20 cellular contexts compared by ENCODE assay signal in the genomic region with DNA sequence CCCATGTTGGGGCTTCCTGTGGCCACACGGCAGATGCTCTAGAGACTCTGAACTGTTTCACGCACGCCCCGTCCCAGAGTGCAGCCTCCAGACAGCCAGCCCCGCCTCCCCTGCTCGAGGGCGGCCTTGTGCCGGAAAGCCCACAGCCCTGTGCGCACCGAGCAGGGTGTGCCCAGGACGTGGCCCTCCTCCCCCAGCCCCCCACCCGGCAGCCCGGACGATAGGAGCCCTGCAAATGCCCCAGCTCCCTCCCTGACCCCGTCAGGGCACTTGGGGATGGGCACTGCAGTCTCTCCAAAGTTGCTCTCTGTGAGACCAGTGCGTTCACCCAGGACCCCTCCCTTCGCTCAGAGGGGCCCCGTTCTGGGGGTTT. TPM values are rescaled to one million over a fixed set of nuclear protein-coding genes. Genes with fewer than 3 reads are reported as not detected.
DNase-seq lines count a peak whose midpoint lies in the region; ATAC-seq and TF ChIP-seq lines count a peak whose summit lies in the region.
"Had no signal": no experiment of that assay in that cellular context is flagged by ENCODE, and none has a peak within 500 bp of the region (broad histone marks: within the 10 kb centered on the region; RNA-seq: fewer than 3 reads in every experiment).

No MANE protein-coding gene starts in this region.

- H3K9me3 ChIP-seq in right cardiac atrium (ENCODE audit: control insufficient read depth, low read length) = no peaks in the 10 kb centered on the region
- H3K9me3 ChIP-seq in SJCRH30 (replicated peaks) = no peaks in the 10 kb centered on the region
- H3K9me3 ChIP-seq: A549, HAP-1 had no signal

- no peak overlapping the region for H3K27ac ChIP-seq in right cardiac atrium (ENCODE audit: low read length)
- H3K27ac ChIP-seq in SJCRH30 = peak overlapping the region; percentile 77
- no peak overlapping the region for H3K27ac ChIP-seq in mesendoderm (ENCODE audit: low read depth, low read length)
- H3K27ac ChIP-seq: A549, C4-2B, GM23248 had no signal

- H3K9ac ChIP-seq in mesendoderm (ENCODE audit: low read length) = no peak overlapping the region
- H3K9ac ChIP-seq: GM23248 had no signal

- no peaks in the 10 kb centered on the region for H3K79me1 ChIP-seq in mesendoderm (ENCODE audit: low read length)

- no peak overlapping the region for H2BK5ac ChIP-seq in mesendoderm (ENCODE audit: low read length)

- H3K27me3 ChIP-seq in right cardiac atrium (ENCODE audit: control insufficient read depth, insufficient read depth) (no peaks in the 10 kb centered on the region), SJCRH30 (peaks cover 4% of the 10 kb centered on the region; the same call in 1 of the 2 replicates), mesendoderm (ENCODE audit: insufficient read depth, low read length, poor library complexity) (no peaks in the 10 kb centered on the region)

- no peaks in the 10 kb centered on the region for H3K9me3 Mint-ChIP-seq in endothelial cell (ENCODE audit: unreplicated experiment)
- H3K9me3 Mint-ChIP-seq: CD4-positive, CD25-positive, alpha-beta regulatory T cell; CD8-positive, alpha-beta T cell; HFFc6 had no signal

- DNase-seq in right cardiac atrium = peak in 2 of 3 donors; percentile 22 to 26
- DNase-seq in left ventricle myocardium superior = no peak
- peak in 1 of 2 experiments; percentile 56 for DNase-seq in SJCRH30
- no peak for DNase-seq in mesendoderm
- no peak for DNase-seq in T-helper 2 cell
- DNase-seq in stimulated activated CD4-positive, alpha-beta T cell treated with anti-CD3 and anti-CD28 coated beads, Interleukin-1b, Interleukin-23, amount 100 ng/mL, for 48 hours = no peak
- DNase-seq in endothelial cell (ENCODE audit: low spot score) = no peak
- DNase-seq: 8988T; CD4-positive, CD25-positive, alpha-beta regulatory T cell; CD8-positive, alpha-beta T cell; DMS 273 treated with DMSO at 0.1 percent for 48 hours; DMS79; EL; GDM1; GM23248; HFFc6 had no signal

- no peak overlapping the region for H2BK15ac ChIP-seq in mesendoderm (replicated peaks; ENCODE audit: low read depth)

- 43% methylated on average over 18 of the region's 18 CpGs for WGBS in right cardiac atrium
- no CpG with 5 or more reads among the region's 18 CpGs for WGBS in mesendoderm (ENCODE audit: extremely low coverage, insufficient coverage, low lambda C conversion rate)

- peaks cover 3% of the 10 kb centered on the region for H3K27me3 Mint-ChIP-seq in endothelial cell (ENCODE audit: unreplicated experiment)

- H3K4me1 Mint-ChIP-seq in endothelial cell (ENCODE audit: unreplicated experiment) = peaks cover 5% of the 10 kb centered on the region
- H3K4me1 Mint-ChIP-seq: CD4-positive, CD25-positive, alpha-beta regulatory T cell had no signal

- H3K4me3 Mint-ChIP-seq in endothelial cell (ENCODE audit: unreplicated experiment) = no peak overlapping the region
- H3K4me3 Mint-ChIP-seq: CD4-positive, CD25-positive, alpha-beta regulatory T cell; CD8-positive, alpha-beta T cell; HFFc6 had no signal

- no peak overlapping the region for H3K23ac ChIP-seq in mesendoderm (ENCODE audit: low read length)

- no peak overlapping the region for H4K8ac ChIP-seq in mesendoderm (ENCODE audit: low read depth, low read length)

- no peak for TF ChIP-seq CTCF in endothelial cell (IDR thresholded peaks at IDR 0.05; ENCODE audit: unreplicated experiment)

- H4K5ac ChIP-seq in mesendoderm (ENCODE audit: low read length) = no peak overlapping the region

- no peaks in the 10 kb centered on the region for H3K4me1 ChIP-seq in right cardiac atrium (ENCODE audit: control insufficient read depth, insufficient read depth, low read length)
- peaks cover 23% of the 10 kb centered on the region for H3K4me1 ChIP-seq in SJCRH30
- H3K4me1 ChIP-seq in mesendoderm (ENCODE audit: control insufficient read depth, low read depth, low read length) = peaks cover 2% of the 10 kb centered on the region
- H3K4me1 ChIP-seq: A549, HAP-1 had no signal

- no peak overlapping the region for H3K27ac Mint-ChIP-seq in endothelial cell (ENCODE audit: unreplicated experiment)
- H3K27ac Mint-ChIP-seq: CD4-positive, CD25-positive, alpha-beta regulatory T cell; CD8-positive, alpha-beta T cell; HFFc6 had no signal

- H3K4ac ChIP-seq in mesendoderm (ENCODE audit: low read depth, low read length) = no peak overlapping the region

- H2AK5ac ChIP-seq in mesendoderm (ENCODE audit: low read length) = no peak overlapping the region

- no peak overlapping the region for H2BK120ac ChIP-seq in mesendoderm (ENCODE audit: low read depth, low read length)

- H3K18ac ChIP-seq in mesendoderm (ENCODE audit: low read length) = peak overlapping the region; percentile 5

- no peak overlapping the region for H3K4me2 ChIP-seq in mesendoderm (ENCODE audit: low read length)
- H3K4me2 ChIP-seq: A549 had no signal

- H3K4me3 ChIP-seq in right cardiac atrium (ENCODE audit: low read length) (no peak overlapping the region), SJCRH30 (peak overlapping the region; percentile 25), mesendoderm (ENCODE audit: low read length) (no peak overlapping the region)
- H3K4me3 ChIP-seq: A549, GM12878, GM23248, HAP-1 had no signal

- no peaks in the 10 kb centered on the region for H3K79me2 ChIP-seq in mesendoderm (ENCODE audit: control insufficient read depth, insufficient read depth, low read length)

- ATAC-seq in right cardiac atrium (no peak), left ventricle myocardium superior (no peak)
- ATAC-seq: A549; CD8-positive, alpha-beta T cell; GM12878 had no signal

- H3K36me3 ChIP-seq in SJCRH30 (no peaks in the 10 kb centered on the region), mesendoderm (ENCODE audit: control insufficient read depth, insufficient read depth, low read length) (no peaks in the 10 kb centered on the region)
- H3K36me3 ChIP-seq: HAP-1 had no signal

- intact Hi-C loops in right cardiac atrium (cut with DNase I) (no loop called here), left ventricle myocardium superior (cut with micrococcal nuclease) (no loop called here)

- H3K56ac ChIP-seq in mesendoderm (ENCODE audit: low read length) = no peak overlapping the region

- no peaks in the 10 kb centered on the region for H3K36me3 Mint-ChIP-seq in endothelial cell (ENCODE audit: low read depth, unreplicated experiment)
- H3K36me3 Mint-ChIP-seq: CD4-positive, CD25-positive, alpha-beta regulatory T cell; CD8-positive, alpha-beta T cell had no signal

RNA-seq across cellular contexts. Expression of gene ADRA2C, which starts 37.3 kb away (rescaled TPM):
- 1 to 10 TPM; 3.0 to 4.6 (median 3.5) TPM for total RNA-seq in right cardiac atrium
- 4.8 TPM for polyA plus RNA-seq in right cardiac atrium
- 5.9 TPM for total RNA-seq in left ventricle myocardium superior
- 17.9 and 18.5 TPM in 2 replicates for total RNA-seq in SJCRH30 (2014; rRNA removed; shearing (Covaris generic))
- polyA plus RNA-seq in mesendoderm (2013, experiment 1 of 2) = 10.8 TPM
- polyA plus RNA-seq in mesendoderm (2013, experiment 2 of 2) = 10.5 TPM
- total RNA-seq in endothelial cell (ENCODE audit: unreplicated experiment) = 3.2 TPM
- total RNA-seq: CD4-positive, CD25-positive, alpha-beta regulatory T cell; CD8-positive, alpha-beta T cell had no signal
- polyA plus RNA-seq: CD4-positive, CD25-positive, alpha-beta regulatory T cell; GM12878 had no signal

Comparison
In these comparisons a context has a peak if more than half of its experiments do, and no peak if none do; other contexts are left out.
1. DNase-seq: peak in right cardiac atrium (2 of 3); none in left ventricle myocardium superior (single experiment), mesendoderm (single experiment), T-helper 2 cell (0 of 5), stimulated activated CD4-positive, alpha-beta T cell treated with anti-CD3 and anti-CD28 coated beads, Interleukin-1b, Interleukin-23, amount 100 ng/mL, for 48 hours (single experiment) and endothelial cell (single experiment).